Comparison of ENCODE assay signal across 24 cellular contexts in genomic region chr9:37345038-37345437, GRCh38.
A peak's percentile ranks its signal among the peaks of the same experiment; 100 is the strongest.
DNase-seq lines count a peak whose midpoint lies in the region; ATAC-seq, FAIRE-seq and TF ChIP-seq lines count a peak whose summit lies in the region.
"Had no signal": no experiment of that assay in that cellular context is flagged by ENCODE, and none has a peak within 500 bp of the region (broad histone marks: within the 10 kb centered on the region; RNA-seq: fewer than 3 reads in every experiment).

No MANE protein-coding gene starts in this region.

- H3K27me3 Mint-ChIP-seq in HFFc6 (ENCODE audit: insufficient read depth) = no peaks in the 10 kb centered on the region
- H3K27me3 Mint-ChIP-seq: CD4-positive, alpha-beta T cell; CD8-positive, alpha-beta memory T cell had no signal

- no peak overlapping the region for H3K27ac ChIP-seq in HepG2 (ENCODE audit: extremely low read length, insufficient read depth, low read length)
- H3K27ac ChIP-seq in right lobe of liver = no peak overlapping the region
- no peak overlapping the region for H3K27ac ChIP-seq in HEK293 (ENCODE audit: extremely low read depth, low read depth, low read length)
- H3K27ac ChIP-seq in GM12878 (ENCODE audit: control insufficient read depth, insufficient read depth) = no peak overlapping the region
- H3K27ac ChIP-seq: A549; BLaER1 treated with 17β-estradiol and CSF1 and Interleukin-3, amounts not matched to agents 10 nM and 100 nM had no signal

- FAIRE-seq in HepG2 (lab: Jason Lieb, UNC) (no peak), GM12878 (lab: Jason Lieb, UNC) (no peak)
- FAIRE-seq: A549, D721Med, GM12892, H54 had no signal

- in situ Hi-C loops in HepG2 (cut with HindIII; ENCODE audit: extremely low pct_ligation_motif_present, low pct_unique_long_range_greater_than_20kb) (no loop called here), GM12878 (cut with MboI) (no loop called here)

- H3K36me3 ChIP-seq in HepG2 (replicated peaks in 1 of 2; ENCODE audit: control insufficient read depth in 1 of 2, insufficient read depth in 2 of 2, low read length in 2 of 2) = peaks cover 0 to 3% of the 10 kb centered on the region in 2 experiments; a peak in 1 of 5 replicates
- H3K36me3 ChIP-seq in right lobe of liver = no peaks in the 10 kb centered on the region
- H3K36me3 ChIP-seq in HEK293 (ENCODE audit: control insufficient read depth in 2 of 2, insufficient read depth in 1 of 2, low read length in 2 of 2) = no peaks in the 10 kb centered on the region
- H3K36me3 ChIP-seq in GM12878 (ENCODE audit: control insufficient read depth in 2 of 2, insufficient read depth in 2 of 2, low read length in 1 of 2) = peaks cover 1 to 10% of the 10 kb centered on the region in 2 experiments; a peak in 3 of 4 replicates
- H3K36me3 ChIP-seq: BE2C, HAP-1 had no signal

- H3K4me3 ChIP-seq in HepG2 (replicated peaks in 1 of 3; ENCODE audit: insufficient read depth in 1 of 3, low read depth in 2 of 3, low read length in 3 of 3) (no peak overlapping the region), right lobe of liver (no peak overlapping the region), HEK293 (ENCODE audit: low read depth, low read length) (no peak overlapping the region), GM12878 (no peak overlapping the region)
- H3K4me3 ChIP-seq: A549; BLaER1 treated with 17β-estradiol and CSF1 and Interleukin-3, amounts not matched to agents 10 nM and 100 nM; HAP-1 had no signal

- RAD21 ChIA-PET in GM12878 (lab: Charles Lee; ENCODE audit: unreplicated experiment) = interaction anchor here (1.3 kb wide), 1 partner anchor 48 kb away, joined by 3 read pairs; no protein-coding TSS in a partner anchor

- no peak for TF ChIP-seq POLR2A in HepG2 (IDR thresholded peaks at IDR 0.05; ENCODE audit: insufficient read depth in 1 of 2, low read depth in 2 of 2, low read length in 2 of 2)
- no peak for TF ChIP-seq POLR2A in right lobe of liver (IDR thresholded peaks at IDR 0.05)
- TF ChIP-seq POLR2A in GM12878 (IDR thresholded peaks at IDR 0.05; ENCODE audit: low read depth, low read length) = no peak

- H3K4me1 Mint-ChIP-seq in HFFc6 (ENCODE audit: low read depth) = no peaks in the 10 kb centered on the region; the same call in 1 of the 2 replicates

- H3K27me3 ChIP-seq in HepG2 (ENCODE audit: control insufficient read depth in 1 of 2, insufficient read depth in 2 of 2, low read length in 2 of 2) (no peaks in the 10 kb centered on the region), right lobe of liver (no peaks in the 10 kb centered on the region), GM12878 (replicated peaks in 1 of 2; ENCODE audit: control insufficient read depth in 2 of 2, insufficient read depth in 2 of 2, low read length in 1 of 2) (no peaks in the 10 kb centered on the region)
- H3K27me3 ChIP-seq: BE2C; BLaER1 treated with 17β-estradiol and CSF1 and Interleukin-3, amounts not matched to agents 10 nM and 100 nM had no signal

- H3K27ac Mint-ChIP-seq in HFFc6 = no peak overlapping the region
- H3K27ac Mint-ChIP-seq: CD14-positive monocyte; CD4-positive, alpha-beta T cell had no signal

- no peak overlapping the region for H3K4me3 Mint-ChIP-seq in HFFc6
- H3K4me3 Mint-ChIP-seq: CD14-positive monocyte; CD4-positive, alpha-beta T cell; CD8-positive, alpha-beta memory T cell had no signal

- no peak overlapping the region for H3K4me2 ChIP-seq in HepG2 (ENCODE audit: low read depth, low read length)
- no peak overlapping the region for H3K4me2 ChIP-seq in GM12878 (ENCODE audit: control insufficient read depth, insufficient read depth)
- H3K4me2 ChIP-seq: A549; BLaER1 treated with 17β-estradiol and CSF1 and Interleukin-3, amounts not matched to agents 10 nM and 100 nM had no signal

- intact Hi-C loops in HepG2 (cut with micrococcal nuclease; ENCODE audit: unreplicated experiment) = no loop called here
- intact Hi-C loops in right lobe of liver (cut with DNase I) = no loop called here
- intact Hi-C loops in GM12878 (cut with micrococcal nuclease; ENCODE audit: unreplicated experiment) = no loop called here

- POLR2A ChIA-PET in HepG2 (lab: Yijun Ruan, JAX) = no interaction called here
- POLR2A ChIA-PET in HEK293 (lab: Yijun Ruan, JAX) = no interaction called here
- POLR2A ChIA-PET in GM12878 (lab: Charles Lee) = interaction anchor here (0.6 to 1.4 kb wide), 4 partner anchors 10 to 51 kb away, joined by 3 to 7 read pairs (median 4); no protein-coding TSS in a partner anchor

- CTCF ChIA-PET in HepG2 (lab: Yijun Ruan, JAX; ENCODE audit: low intra/inter-chr PET ratio, low total read pairs) (no interaction called here), HEK293 (lab: Yijun Ruan, JAX) (interaction anchor here (0.7 kb wide), 3 partner anchors 23 to 354 kb away, joined by 3 to 5 read pairs (median 4); no protein-coding TSS in a partner anchor), GM12878 (lab: Yijun Ruan, JAX) (interaction anchor here (1.0 to 1.5 kb wide), 2 partner anchors 11 to 24 kb away, joined by 4 to 5 read pairs; no protein-coding TSS in a partner anchor)

- TF ChIP-seq EP300 in HepG2 (IDR thresholded peaks at IDR 0.05; ENCODE audit: low read depth in 2 of 2, low read length in 2 of 2) (no peak), HepG2 (CRISPR knock-in tag; IDR thresholded peaks at IDR 0.05; ENCODE audit: borderline replicate concordance) (no peak), GM12878 (IDR thresholded peaks at IDR 0.05; ENCODE audit: borderline replicate concordance in 1 of 2, control insufficient read depth in 1 of 2, low read depth in 2 of 2, low read length in 2 of 2) (no peak)

- no peak for TF ChIP-seq RAD21 in HepG2 (CRISPR knock-in tag; IDR thresholded peaks at IDR 0.05)
- TF ChIP-seq RAD21 in GM12878 (IDR thresholded peaks at IDR 0.05; ENCODE audit: insufficient read depth, low read depth, low read length) = no peak

- no peaks in the 10 kb centered on the region for H3K9me3 Mint-ChIP-seq in HFFc6
- H3K9me3 Mint-ChIP-seq: CD14-positive monocyte; CD4-positive, alpha-beta T cell; CD8-positive, alpha-beta memory T cell had no signal

- 96% methylated on average over 3 of the region's 3 CpGs for WGBS in HepG2 (ENCODE audit: low lambda C conversion rate)
- 94% methylated on average over 3 of the region's 3 CpGs for WGBS in right lobe of liver (ENCODE audit: insufficient coverage, low coverage, low lambda C conversion rate, missing lambda C conversion rate)
- WGBS in GM12878 (ENCODE audit: insufficient coverage, insufficient replicate concordance, low lambda C conversion rate, missing lambda C conversion rate) = 100% methylated on average over 3 of the region's 3 CpGs

- SMC1A ChIA-PET in GM12878 (lab: Charles Lee; ENCODE audit: uncharacterized antibody, unreplicated experiment) = interaction anchor here (0.9 to 3.2 kb wide), 6 partner anchors 8 to 488 kb away, joined by 3 to 11 read pairs (median 4); no protein-coding TSS in a partner anchor

- H2AFZ ChIP-seq in HepG2 (ENCODE audit: low read length) (no peak overlapping the region), GM12878 (ENCODE audit: control insufficient read depth, low read depth, low read length) (no peak overlapping the region)

- TF ChIP-seq CTCF in HepG2 (CRISPR knock-in tag; IDR thresholded peaks at IDR 0.05) (no peak), right lobe of liver (IDR thresholded peaks at IDR 0.05) (no peak), HEK293 (tag by site-specific recombination; IDR thresholded peaks at IDR 0.05) (no peak), GM12878 (IDR thresholded peaks at IDR 0.05 in 2 of 3, conservative IDR thresholded peaks at IDR 0.05 in 1 of 3; ENCODE audit: control insufficient read depth in 2 of 3, extremely low read depth in 1 of 3, insufficient read depth in 1 of 3, low read depth in 3 of 3, low read length in 3 of 3) (no peak), HFFc6 (IDR thresholded peaks at IDR 0.05) (no peak)

- no peaks in the 10 kb centered on the region for H3K36me3 Mint-ChIP-seq in HFFc6 (ENCODE audit: low read depth)

- H3K79me2 ChIP-seq in HepG2 (ENCODE audit: insufficient read depth, low read length) = no peaks in the 10 kb centered on the region
- no peaks in the 10 kb centered on the region; the same call in none of the 2 replicates for H3K79me2 ChIP-seq in GM12878 (ENCODE audit: control insufficient read depth, insufficient read depth, low read length)

- no peaks in the 10 kb centered on the region for H4K20me1 ChIP-seq in HepG2 (ENCODE audit: insufficient read depth, low read length)
- no peaks in the 10 kb centered on the region for H4K20me1 ChIP-seq in GM12878 (ENCODE audit: control insufficient read depth, insufficient read depth)

- DNase-seq in HepG2 (ENCODE audit: low spot score) = no peak
- DNase-seq in right lobe of liver = no peak
- no peak for DNase-seq in GM12878 (ENCODE audit: low read depth, low spot score)
- DNase-seq in activated CD4-positive, alpha-beta T cell treated with anti-CD3 and anti-CD28 coated beads, Interleukin-2, amount 50 U/mL, for 1 hour = no peak
- DNase-seq in HFFc6 = no peak
- DNase-seq: 8988T; ACHN; AML-193; BE2C; CD4-positive, alpha-beta T cell; CD8-positive, alpha-beta memory T cell; DMS53; DMS79 treated with DMSO at 0.1 percent for 48 hours; GF-D8; GOT3 had no signal

- ATAC-seq in HepG2 = no peak
- ATAC-seq in right lobe of liver = no peak
- no peak for ATAC-seq in GM12878
- ATAC-seq in GM21825 (IDR thresholded peaks at IDR 0.05; ENCODE audit: unreplicated experiment) = no peak
- ATAC-seq: A549 had no signal

- no TSS peak for BruUV-seq in HepG2 (replicated peaks; lab: Mats Ljungman, UMichigan)
- BruUV-seq in GM12878 (replicated peaks; lab: Mats Ljungman, UMichigan) = no TSS peak

- H3K9ac ChIP-seq in HepG2 (ENCODE audit: insufficient read depth, low read depth, low read length) (no peak overlapping the region), GM12878 (ENCODE audit: control insufficient read depth, insufficient read depth, low read length) (no peak overlapping the region)
- H3K9ac ChIP-seq: BLaER1 treated with 17β-estradiol and CSF1 and Interleukin-3, amounts not matched to agents 10 nM and 100 nM had no signal

- no peaks in the 10 kb centered on the region for H3K9me3 ChIP-seq in HepG2 (ENCODE audit: low read length)
- H3K9me3 ChIP-seq in right lobe of liver = no peaks in the 10 kb centered on the region
- H3K9me3 ChIP-seq in HEK293 (ENCODE audit: control insufficient read depth, insufficient read depth, low read depth, low read length) = no peaks in the 10 kb centered on the region
- H3K9me3 ChIP-seq in GM12878 (replicated peaks; ENCODE audit: control insufficient read depth, insufficient read depth, low read length) = no peaks in the 10 kb centered on the region
- H3K9me3 ChIP-seq: A549; BE2C; BLaER1 treated with 17β-estradiol and CSF1 and Interleukin-3, amounts not matched to agents 10 nM and 100 nM; HAP-1 had no signal

- H3K4me1 ChIP-seq in HepG2 (ENCODE audit: insufficient read depth, low read length) (peaks cover under 1% of the 10 kb centered on the region; the same call in 1 of the 2 replicates), right lobe of liver (no peaks in the 10 kb centered on the region), HEK293 (ENCODE audit: control insufficient read depth, insufficient read depth, low read length) (no peaks in the 10 kb centered on the region), GM12878 (ENCODE audit: control insufficient read depth, insufficient read depth, low read length) (peaks cover 25% of the 10 kb centered on the region)
- H3K4me1 ChIP-seq: A549 had no signal

TF ChIP-seq in GM12878, 131 proteins besides CTCF, POLR2A, EP300 and RAD21 (continues in another document):
- peak; percentile 58; the same call in 1 of the 2 replicates for TF ChIP-seq ATF7 (IDR thresholded peaks at IDR 0.05; ENCODE audit: low read depth)

Comparison
In these comparisons a context has a peak if more than half of its experiments do, and no peak if none do; other contexts are left out.
1. Of the 63 proteins assayed by ChIP-seq in both HepG2 and HEK293: peak only in HepG2: none; only in HEK293: ATF2 and PRDM4; in both: none; in neither: 61.